Comparison of ENCODE assay signal across 24 cellular contexts in genomic region chr3:97975466-97975865, GRCh38. TPM values are rescaled to one million over a fixed set of nuclear protein-coding genes. Genes with fewer than 3 reads are reported as not detected.
DNase-seq lines count a peak whose midpoint lies in the region; ATAC-seq and TF ChIP-seq lines count a peak whose summit lies in the region.
"Had no signal": no experiment of that assay in that cellular context is flagged by ENCODE, and none has a peak within 500 bp of the region (broad histone marks: within the 10 kb centered on the region; RNA-seq: fewer than 3 reads in every experiment).

No MANE protein-coding gene starts in this region.

- BruUV-seq in HCT116 (replicated peaks; lab: Mats Ljungman, UMichigan), result no TSS peak

- H3K4me1 Mint-ChIP-seq in activated CD8-positive, alpha-beta T cell treated with anti-CD3 and anti-CD28 coated beads for 36 hours (ENCODE audit: low read depth), result peaks cover 21% of the 10 kb centered on the region

- TF ChIP-seq POLR2A in HCT116 (IDR thresholded peaks at IDR 0.05; ENCODE audit: borderline replicate concordance, extremely low read depth, insufficient read depth, insufficient read length), result no peak

- no peaks in the 10 kb centered on the region for H3K36me3 ChIP-seq in HCT116 (ENCODE audit: control insufficient read depth in 1 of 2, insufficient read depth in 2 of 2, low read length in 2 of 2)
- H3K36me3 ChIP-seq: HAP-1, WERI-Rb-1 had no signal

- H3K36me3 Mint-ChIP-seq in activated CD8-positive, alpha-beta T cell treated with anti-CD3 and anti-CD28 coated beads for 36 hours (ENCODE audit: low read depth), result peaks cover 8% of the 10 kb centered on the region
- H3K36me3 Mint-ChIP-seq: CD4-positive, alpha-beta memory T cell had no signal

- H3K27me3 Mint-ChIP-seq in activated CD8-positive, alpha-beta T cell treated with anti-CD3 and anti-CD28 coated beads for 36 hours, result no peaks in the 10 kb centered on the region
- H3K27me3 Mint-ChIP-seq: activated CD4-positive, alpha-beta memory T cell treated with anti-CD3 and anti-CD28 coated beads, Interleukin-2, amount 10 ng/mL, durations not matched to agents 7 days and 5 days; CD4-positive, alpha-beta memory T cell; IgD-negative memory B cell had no signal

- H3K4me1 ChIP-seq in HCT116 (ENCODE audit: control insufficient read depth in 1 of 2, insufficient read depth in 2 of 2, low read length in 2 of 2) (peaks cover 6 to 18% of the 10 kb centered on the region in 2 experiments), foreskin keratinocyte (peaks cover under 1% of the 10 kb centered on the region)

- H3K27ac Mint-ChIP-seq in activated CD8-positive, alpha-beta T cell treated with anti-CD3 and anti-CD28 coated beads for 36 hours, result no peak overlapping the region

- H3K27me3 ChIP-seq in HCT116 (ENCODE audit: insufficient read depth, low read length) (no peaks in the 10 kb centered on the region), foreskin keratinocyte (no peaks in the 10 kb centered on the region)
- H3K27me3 ChIP-seq: body of pancreas had no signal

- TF ChIP-seq CTCF in HCT116 (IDR thresholded peaks at IDR 0.05 in 2 of 3, conservative IDR thresholded peaks at IDR 0.05 in 1 of 3; ENCODE audit: borderline replicate concordance in 1 of 3, insufficient read depth in 1 of 3, low read depth in 2 of 3, low read length in 2 of 3), result peak; percentile 3 to 23 (median 18); a peak in 2 of 6 replicates
- peak; percentile 34 for TF ChIP-seq CTCF in activated CD8-positive, alpha-beta T cell treated with anti-CD3 and anti-CD28 coated beads for 36 hours (IDR thresholded peaks at IDR 0.05)
- peak; percentile 45 for TF ChIP-seq CTCF in foreskin keratinocyte (conservative IDR thresholded peaks at IDR 0.05)

- no peak overlapping the region for H3K27ac ChIP-seq in HCT116 (ENCODE audit: low read depth, low read length)
- H3K27ac ChIP-seq in foreskin keratinocyte, result no peak overlapping the region
- H3K27ac ChIP-seq: body of pancreas, HL-60, WERI-Rb-1 had no signal

- H3K9me3 ChIP-seq in HCT116 (ENCODE audit: control insufficient read depth in 1 of 2, insufficient read depth in 1 of 2, low read depth in 1 of 2, low read length in 2 of 2), result no peaks in the 10 kb centered on the region
- H3K9me3 ChIP-seq: body of pancreas, HAP-1 had no signal

- TF ChIP-seq RAD21 in HCT116 (IDR thresholded peaks at IDR 0.05; ENCODE audit: low read depth), result peak; percentile 16; the same call in 1 of the 2 replicates

- peak; percentile 25 for DNase-seq in NCI-H1694 treated with DMSO at 0.1 percent for 48 hours (lab: John Stamatoyannopoulos, UW)
- DNase-seq in NCI-H1694 (lab: John Stamatoyannopoulos, UW), result no peak
- no peak for DNase-seq in HCT116 (ENCODE audit: low read depth, low spot score)
- DNase-seq in activated CD8-positive, alpha-beta T cell treated with anti-CD3 and anti-CD28 coated beads for 36 hours, result no peak
- no peak for DNase-seq in foreskin keratinocyte
- DNase-seq in GF-D8 (lab: John Stamatoyannopoulos, UW), result no peak
- DNase-seq in 8988T, result no peak
- DNase-seq: activated CD4-positive, alpha-beta memory T cell treated with anti-CD3 and anti-CD28 coated beads, Interleukin-2, amount 10 ng/mL, durations not matched to agents 7 days and 5 days; activated naive CD4-positive, alpha-beta T cell treated with anti-CD3 and anti-CD28 coated beads, Interleukin-2, amount 50 U/mL, for 16 hours; activated T-cell treated with anti-CD3 and anti-CD28 coated beads, Interleukin-2, amount 50 U/mL, for 48 hours; body of pancreas; CD4-positive, alpha-beta memory T cell; midbrain; NCI-H2029 treated with DMSO at 0.1 percent for 48 hours; SHP77 treated with DMSO at 0.1 percent for 48 hours; substantia nigra; WERI-Rb-1 had no signal

- H3K79me2 ChIP-seq in HCT116 (ENCODE audit: insufficient read depth, low read length), result peaks cover 13% of the 10 kb centered on the region

- no peak overlapping the region for H2AFZ ChIP-seq in HCT116 (ENCODE audit: low read depth, low read length, poor library complexity, severe bottlenecking)

- intact Hi-C loops in HCT116 (cut with micrococcal nuclease), result no loop called here
- intact Hi-C loops in activated CD8-positive, alpha-beta T cell treated with anti-CD3 and anti-CD28 coated beads for 36 hours (cut with micrococcal nuclease), result no loop called here

- RAD21 ChIA-PET in HCT116 (lab: Charles Lee; ENCODE audit: low non-redundant PET in 1 of 2, low total read pairs in 2 of 2, uncharacterized antibody in 2 of 2, unreplicated experiment in 2 of 2), result no interaction called here

- no peak overlapping the region for H3K4me2 ChIP-seq in HCT116 (ENCODE audit: low read length)

- ATAC-seq in HCT116 (no peak), foreskin keratinocyte (no peak), HG03457 (IDR thresholded peaks at IDR 0.05; ENCODE audit: unreplicated experiment) (no peak)
- ATAC-seq in activated CD8-positive, alpha-beta T cell treated with anti-CD3 and anti-CD28 coated beads for 36 hours, result no peak
- ATAC-seq: body of pancreas had no signal

- no peaks in the 10 kb centered on the region for H4K20me1 ChIP-seq in HCT116 (ENCODE audit: insufficient read depth)

- no peaks in the 10 kb centered on the region for H3K9me3 Mint-ChIP-seq in activated CD8-positive, alpha-beta T cell treated with anti-CD3 and anti-CD28 coated beads for 36 hours
- H3K9me3 Mint-ChIP-seq: activated CD4-positive, alpha-beta memory T cell treated with anti-CD3 and anti-CD28 coated beads, Interleukin-2, amount 10 ng/mL, durations not matched to agents 7 days and 5 days; CD4-positive, alpha-beta memory T cell; IgD-negative memory B cell; T-helper 1 cell treated with Interleukin-12 subunit alpha and Interleukin-12 subunit beta and Interleukin-4 antibody, amounts not matched to agents 30 μg/mL and 1 μg/mL, for 36 hours had no signal

- H3K4me3 Mint-ChIP-seq in activated CD8-positive, alpha-beta T cell treated with anti-CD3 and anti-CD28 coated beads for 36 hours, result no peak overlapping the region
- H3K4me3 Mint-ChIP-seq: activated CD4-positive, alpha-beta memory T cell treated with anti-CD3 and anti-CD28 coated beads, Interleukin-2, amount 10 ng/mL, durations not matched to agents 7 days and 5 days had no signal

- no peak overlapping the region for H3K9ac ChIP-seq in HCT116 (ENCODE audit: low read length)

- H3K9me2 ChIP-seq in HCT116 (ENCODE audit: insufficient read depth), result no peaks in the 10 kb centered on the region

- POLR2A ChIA-PET in HCT116 (lab: Charles Lee), result no interaction called here
- POLR2A ChIA-PET in activated CD8-positive, alpha-beta T cell treated with anti-CD3 and anti-CD28 coated beads for 36 hours (lab: Charles Lee), result no interaction called here

- H3K4me3 ChIP-seq in HCT116 (replicated peaks in 1 of 2; ENCODE audit: low read depth in 1 of 2, low read length in 2 of 2), result no peak overlapping the region
- H3K4me3 ChIP-seq: body of pancreas, HAP-1 had no signal

- CTCF ChIA-PET in HCT116 (lab: Charles Lee), result interaction anchor here (1.5 kb wide), 1 partner anchor 175 kb away, joined by 3 read pairs; no protein-coding TSS in a partner anchor
- CTCF ChIA-PET in activated CD8-positive, alpha-beta T cell treated with anti-CD3 and anti-CD28 coated beads for 36 hours (lab: Charles Lee), result interaction anchor here (1.1 to 1.6 kb wide), 4 partner anchors 8 to 154 kb away, joined by 3 to 7 read pairs (median 5); partner anchors contain the start of gene CRYBG3

TF ChIP-seq in HCT116, 20 proteins besides CTCF, POLR2A, EP300 and RAD21:
- no peak for TF ChIP-seq SIN3A (IDR thresholded peaks at IDR 0.05; ENCODE audit: low read depth)
- TF ChIP-seq EGR1 (IDR thresholded peaks at IDR 0.05; ENCODE audit: low read depth), result no peak
- TF ChIP-seq JUND (IDR thresholded peaks at IDR 0.05), result no peak
- no peak for TF ChIP-seq ZFX (IDR thresholded peaks at IDR 0.05)
- no peak for TF ChIP-seq ELF1 (IDR thresholded peaks at IDR 0.05; ENCODE audit: borderline replicate concordance, low read depth)
- no peak for TF ChIP-seq EZH2 (IDR thresholded peaks at IDR 0.05)

RNA-seq across cellular contexts. Expression of gene RIOX2, which starts 3.2 kb away (rescaled TPM):
- total RNA-seq in HCT116 (2021; ENCODE audit: unreplicated experiment), result 39.1 TPM
- polyA plus RNA-seq in HCT116 (2012), result 14.5 and 18.5 TPM in 2 replicates
- 10 to 100 TPM; 41.2 to 43.3 TPM for total RNA-seq in activated CD8-positive, alpha-beta T cell treated with anti-CD3 and anti-CD28 coated beads for 36 hours
- total RNA-seq in foreskin keratinocyte, result 38.8 and 45.5 TPM in 2 replicates
- polyA plus RNA-seq in foreskin keratinocyte, result 20.6 and 23.5 TPM in 2 replicates

RNA-seq across cellular contexts. Expression of gene GABRR3, which starts 59.6 kb away (rescaled TPM):
- not detected for total RNA-seq in HCT116 (2021; ENCODE audit: unreplicated experiment)
- polyA plus RNA-seq in HCT116 (2012), result not detected in 2 replicates
- total RNA-seq in activated CD8-positive, alpha-beta T cell treated with anti-CD3 and anti-CD28 coated beads for 36 hours, result not detected
- not detected in 2 replicates for total RNA-seq in foreskin keratinocyte
- polyA plus RNA-seq in foreskin keratinocyte, result not detected in 2 replicates
- total RNA-seq: A172; activated CD4-positive, alpha-beta memory T cell treated with anti-CD3 and anti-CD28 coated beads, Interleukin-2, amount 10 ng/mL, durations not matched to agents 7 days and 5 days; body of pancreas; endothelial cell of umbilical vein had no signal
- polyA plus RNA-seq: endothelial cell of umbilical vein, IgD-negative memory B cell had no signal
